8 cellular contexts compared by ENCODE assay signal in the genomic region with DNA sequence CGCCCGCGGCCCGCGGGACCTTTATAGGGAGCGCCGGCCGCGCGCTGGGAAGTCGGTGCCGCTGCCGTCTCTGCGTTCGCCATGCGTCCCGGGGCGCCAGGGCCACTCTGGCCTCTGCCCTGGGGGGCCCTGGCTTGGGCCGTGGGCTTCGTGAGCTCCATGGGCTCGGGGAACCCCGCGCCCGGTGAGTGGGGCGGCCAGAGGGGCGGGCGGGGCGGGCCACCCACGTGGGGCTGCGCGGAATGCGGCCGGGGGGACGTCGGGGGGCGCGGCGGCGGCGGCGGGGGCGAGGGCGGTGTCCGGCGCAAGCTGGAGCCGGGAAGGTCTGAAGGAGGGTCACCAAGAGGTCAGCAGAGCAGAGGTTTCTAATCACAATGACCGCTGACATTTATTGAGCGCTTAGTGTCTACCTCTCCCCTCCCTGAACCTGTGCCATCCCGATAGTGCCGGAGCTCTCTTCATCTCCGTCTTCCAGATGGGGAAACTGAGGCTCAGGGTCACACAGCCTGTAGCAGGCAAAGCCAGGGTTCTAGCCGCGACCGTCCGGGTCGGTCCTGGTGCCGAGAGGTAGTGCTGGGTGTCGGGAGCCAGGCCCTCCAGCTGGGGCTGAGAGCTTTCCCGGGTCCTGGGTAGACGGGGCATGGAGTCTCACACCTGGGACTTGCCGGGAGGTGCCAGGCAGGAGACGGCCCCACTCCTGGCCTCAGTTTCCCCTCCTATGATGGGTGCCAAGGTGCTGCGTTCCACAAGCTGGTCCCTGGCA. TPM values are rescaled to one million over a fixed set of nuclear protein-coding genes. Genes with fewer than 3 reads are reported as not detected.
A peak's percentile ranks its signal among the peaks of the same experiment; 100 is the strongest.
DNase-seq lines count a peak whose midpoint lies in the region; ATAC-seq and TF ChIP-seq lines count a peak whose summit lies in the region.

Gene FSTL3 (plus strand): TSS at position 50 of the 763 bp plus-strand sequence. CDS start 32 bp downstream, at position 82.

- H3K4me3 Mint-ChIP-seq in CD8-positive, alpha-beta T cell, result peak within 1 kb of the TSS; percentile 19
- peak within 1 kb of the TSS; percentile 77 for H3K4me3 Mint-ChIP-seq in glutamatergic neuron (ENCODE audit: unreplicated experiment)

- no peaks in the 10 kb centered on the region for H3K36me3 ChIP-seq in CD8-positive, alpha-beta T cell (ENCODE audit: insufficient read depth, low read length)
- no peaks in the 10 kb centered on the region for H3K36me3 ChIP-seq in prostate gland

- no peak within 1 kb of the TSS for H3K4me3 ChIP-seq in CD8-positive, alpha-beta T cell (ENCODE audit: low read depth, low read length)
- peak within 1 kb of the TSS; percentile 37 to 46 for H3K4me3 ChIP-seq in prostate gland

- H3K27ac Mint-ChIP-seq in CD8-positive, alpha-beta T cell, result no peak within 1 kb of the TSS
- H3K27ac Mint-ChIP-seq in glutamatergic neuron (ENCODE audit: unreplicated experiment), result peak within 1 kb of the TSS; percentile 85

- TF ChIP-seq CTCF in CD8-positive, alpha-beta T cell (IDR thresholded peaks at IDR 0.05), result no peak
- TF ChIP-seq CTCF in glutamatergic neuron (IDR thresholded peaks at IDR 0.05; ENCODE audit: partially characterized antibody, unreplicated experiment) (no peak), prostate gland (IDR thresholded peaks at IDR 0.05) (no peak), GM10248 (IDR thresholded peaks at IDR 0.05; ENCODE audit: control extremely low read depth, extremely low read depth, low read depth, missing control alignments) (no peak)

- intact Hi-C loops in CD8-positive, alpha-beta T cell (cut with DNase I, micrococcal nuclease), result no loop called here
- intact Hi-C loops in prostate gland (cut with DNase I), result no loop called here

- POLR2A ChIA-PET in CD8-positive, alpha-beta T cell (lab: Charles Lee), result interaction anchor here (3.0 kb wide), 1 partner anchor 14 kb away, joined by 13 read pairs; the partner anchor contains the start of gene RNF126
- POLR2A ChIA-PET in GM10248 (lab: Yijun Ruan, JAX), result no interaction called here

- peak in 1 of 7 experiments; percentile 4 for DNase-seq in CD8-positive, alpha-beta T cell
- peak; percentile 21 for DNase-seq in SW480 (ENCODE audit: low spot score)
- no peak for DNase-seq in glutamatergic neuron
- no peak for DNase-seq in prostate gland (ENCODE audit: low spot score)
- DNase-seq in iPS-NIHi11 (ENCODE audit: low spot score), result no peak
- DNase-seq in NCI-H1436 treated with DMSO at 0.1 percent for 48 hours (lab: John Stamatoyannopoulos, UW), result no peak
- no peak for DNase-seq in GM10248 (ENCODE audit: extremely low spot score)

- peaks cover 18% of the 10 kb centered on the region for H3K27me3 Mint-ChIP-seq in CD8-positive, alpha-beta T cell (ENCODE audit: low read depth)
- H3K27me3 Mint-ChIP-seq in glutamatergic neuron (ENCODE audit: unreplicated experiment), result peaks cover 14% of the 10 kb centered on the region

- TF ChIP-seq POLR2A in prostate gland (IDR thresholded peaks at IDR 0.05), result peak; percentile 43

- H3K27ac ChIP-seq in CD8-positive, alpha-beta T cell (ENCODE audit: low read depth, low read length), result no peak within 1 kb of the TSS
- peak within 1 kb of the TSS; percentile 69 to 75 for H3K27ac ChIP-seq in prostate gland

- H3K36me3 Mint-ChIP-seq in CD8-positive, alpha-beta T cell, result no peaks in the 10 kb centered on the region
- no peaks in the 10 kb centered on the region for H3K36me3 Mint-ChIP-seq in glutamatergic neuron (ENCODE audit: unreplicated experiment)

- WGBS in prostate gland, result 5% methylated on average over 43 of the region's 63 CpGs

- ATAC-seq in CD8-positive, alpha-beta T cell, result no peak
- no peak for ATAC-seq in esophagus mucosa

- H3K9me3 ChIP-seq in CD8-positive, alpha-beta T cell (ENCODE audit: low read length), result no peaks in the 10 kb centered on the region
- no peaks in the 10 kb centered on the region for H3K9me3 ChIP-seq in prostate gland

- H3K27me3 ChIP-seq in CD8-positive, alpha-beta T cell (ENCODE audit: insufficient read depth, low read length), result no peaks in the 10 kb centered on the region
- no peaks in the 10 kb centered on the region for H3K27me3 ChIP-seq in prostate gland (replicated peaks; ENCODE audit: insufficient read depth)

- CTCF ChIA-PET in CD8-positive, alpha-beta T cell (lab: Charles Lee), result interaction anchor here (0.6 to 0.8 kb wide), 2 partner anchors 13 to 22 kb away, joined by 3 read pairs; partner anchors contain the start of gene RNF126
- CTCF ChIA-PET in GM10248 (lab: Yijun Ruan, JAX), result interaction anchor here (1.0 to 1.7 kb wide), 3 partner anchors 10 to 58 kb away, joined by 3 to 5 read pairs (median 4); partner anchors contain the start of gene RNF126

- H3K4me1 Mint-ChIP-seq in CD8-positive, alpha-beta T cell (ENCODE audit: low read depth), result peaks cover 8% of the 10 kb centered on the region
- H3K4me1 Mint-ChIP-seq in glutamatergic neuron (ENCODE audit: low read depth, unreplicated experiment), result peaks cover 5% of the 10 kb centered on the region

- H3K4me1 ChIP-seq in CD8-positive, alpha-beta T cell (ENCODE audit: insufficient read depth, low read length), result peaks cover 20% of the 10 kb centered on the region
- peaks cover 11% of the 10 kb centered on the region for H3K4me1 ChIP-seq in prostate gland (replicated peaks)

- H3K9me3 Mint-ChIP-seq in CD8-positive, alpha-beta T cell, result no peaks in the 10 kb centered on the region
- H3K9me3 Mint-ChIP-seq in glutamatergic neuron (ENCODE audit: unreplicated experiment), result peaks cover 9% of the 10 kb centered on the region

RNA-seq across cellular contexts. Expression of gene FSTL3, which starts in this region (rescaled TPM):
- 1 to 10 TPM; 1.8 to 2.4 TPM for total RNA-seq in CD8-positive, alpha-beta T cell
- total RNA-seq in glutamatergic neuron (ENCODE audit: unreplicated experiment) (10.7 TPM), prostate gland (100 to 1,000 TPM in 1 of 2 donors, 10 to 100 TPM in 1; 69.3 to 241 TPM), esophagus mucosa (3.3 TPM)
